ENCODE assay signal across 11 cellular contexts in genomic region chr3:29694783-29695182, GRCh38.
A peak's percentile ranks its signal among the peaks of the same experiment; 100 is the strongest.
DNase-seq lines count a peak whose midpoint lies in the region; ATAC-seq and TF ChIP-seq lines count a peak whose summit lies in the region.
"Had no signal": no experiment of that assay in that cellular context is flagged by ENCODE, and none has a peak within 500 bp of the region (broad histone marks: within the 10 kb centered on the region; RNA-seq: fewer than 3 reads in every experiment).

No MANE protein-coding gene starts in this region.

- ATAC-seq in activated naive CD4-positive, alpha-beta T cell treated with anti-CD3 and anti-CD28 coated beads, Interleukin-2, amount 50 U/mL, for 72 hours = no peak
- no peak for ATAC-seq in HG03196 (IDR thresholded peaks at IDR 0.05; ENCODE audit: unreplicated experiment)
- ATAC-seq: natural killer cell treated with Interleukin-12 subunit alpha and Interleukin-12 subunit beta and Interleukin-15 and Interleukin-18, amount 100 ng/mL, for 72 hours had no signal

- H3K36me3 ChIP-seq in brain microvascular endothelial cell (replicated peaks) = no peaks in the 10 kb centered on the region
- H3K36me3 ChIP-seq in subcutaneous abdominal adipose tissue (ENCODE audit: control insufficient read depth in 5 of 5, insufficient read depth in 5 of 5, low read length in 5 of 5) = peaks cover 0 to 3% (median 0%) of the 10 kb centered on the region in 5 donors

- no peak overlapping the region for H3K27ac Mint-ChIP-seq in activated naive CD4-positive, alpha-beta T cell treated with anti-CD3 and anti-CD28 coated beads, Interleukin-2, amount 50 U/mL, for 72 hours
- H3K27ac Mint-ChIP-seq: natural killer cell treated with Interleukin-12 subunit alpha and Interleukin-12 subunit beta and Interleukin-15 and Interleukin-18, amount 100 ng/mL, for 72 hours had no signal

- H3K36me3 Mint-ChIP-seq in activated naive CD4-positive, alpha-beta T cell treated with anti-CD3 and anti-CD28 coated beads, Interleukin-2, amount 50 U/mL, for 72 hours = no peaks in the 10 kb centered on the region
- H3K36me3 Mint-ChIP-seq: natural killer cell treated with Interleukin-12 subunit alpha and Interleukin-12 subunit beta and Interleukin-15 and Interleukin-18, amount 100 ng/mL, for 72 hours had no signal

- peak overlapping the region in 1 of 5 donors; percentile 76 for H3K9ac ChIP-seq in subcutaneous abdominal adipose tissue (ENCODE audit: low read length in 5 of 5)

- H3K4me3 ChIP-seq in brain microvascular endothelial cell (ENCODE audit: low read depth, low read length) = no peak overlapping the region
- H3K4me3 ChIP-seq in subcutaneous abdominal adipose tissue (ENCODE audit: low read depth in 1 of 5, low read length in 5 of 5) = no peak overlapping the region

- peaks cover 6 to 36% (median 32%) of the 10 kb centered on the region in 5 donors for H3K4me1 ChIP-seq in subcutaneous abdominal adipose tissue (ENCODE audit: control insufficient read depth in 5 of 5, insufficient read depth in 5 of 5, low read length in 5 of 5)

- H3K27me3 ChIP-seq in brain microvascular endothelial cell (replicated peaks) = no peaks in the 10 kb centered on the region
- H3K27me3 ChIP-seq in subcutaneous abdominal adipose tissue (ENCODE audit: control insufficient read depth in 5 of 5, insufficient read depth in 4 of 5, low read length in 5 of 5) = no peaks in the 10 kb centered on the region

- H3K27ac ChIP-seq in brain microvascular endothelial cell (peak overlapping the region; percentile 83), subcutaneous abdominal adipose tissue (ENCODE audit: low read depth, low read length) (peak overlapping the region; percentile 96)

- H3K9me3 ChIP-seq in subcutaneous abdominal adipose tissue (ENCODE audit: control insufficient read depth in 5 of 5, low read length in 5 of 5) = no peaks in the 10 kb centered on the region

- H3K9me3 Mint-ChIP-seq in activated naive CD4-positive, alpha-beta T cell treated with anti-CD3 and anti-CD28 coated beads, Interleukin-2, amount 50 U/mL, for 72 hours = peaks cover 0 to 4% of the 10 kb centered on the region in 2 donors
- H3K9me3 Mint-ChIP-seq: natural killer cell treated with Interleukin-12 subunit alpha and Interleukin-12 subunit beta and Interleukin-15 and Interleukin-18, amount 100 ng/mL, for 72 hours had no signal

- in situ Hi-C loops in brain microvascular endothelial cell (cut with HindIII; ENCODE audit: low pct_ligation_motif_present, low sequenced_read_pairs) = no loop called here
- in situ Hi-C loops in KBM-7 (cut with MboI; ENCODE audit: low pct_unique_long_range_greater_than_20kb, low sequenced_read_pairs) = no loop called here

- DNase-seq in HPDE6-E6E7 (ENCODE audit: extremely low spot score) = peak; percentile 41
- peak; percentile 92 for DNase-seq in brain microvascular endothelial cell
- peak; percentile 97 for DNase-seq in iris pigment epithelial cell (ENCODE audit: low read depth)
- DNase-seq in activated naive CD4-positive, alpha-beta T cell treated with anti-CD3 and anti-CD28 coated beads, Interleukin-2, amount 50 U/mL, for 72 hours (ENCODE audit: low spot score in 2 of 2) = no peak
- DNase-seq in activated CD4-positive, alpha-beta T cell treated with anti-CD3 and anti-CD28 coated beads for 1 hour = no peak
- no peak for DNase-seq in KBM-7
- DNase-seq: activated naive CD4-positive, alpha-beta T cell treated with Interleukin-2 at 50 U/mL for 16 hours; substantia nigra had no signal

- no peak for TF ChIP-seq CTCF in brain microvascular endothelial cell (IDR thresholded peaks at IDR 0.05; ENCODE audit: low read depth, low read length, missing control alignments)

Comparison
In these comparisons a context has a peak if more than half of its experiments do, and no peak if none do; other contexts are left out.
1. DNase-seq: peak in HPDE6-E6E7 (single experiment), brain microvascular endothelial cell (single experiment) and iris pigment epithelial cell (single experiment); none in activated naive CD4-positive, alpha-beta T cell treated with anti-CD3 and anti-CD28 coated beads, Interleukin-2, amount 50 U/mL, for 72 hours (0 of 2), activated CD4-positive, alpha-beta T cell treated with anti-CD3 and anti-CD28 coated beads for 1 hour (single experiment) and KBM-7 (single experiment).